8 cellular contexts compared by ENCODE assay signal in genomic region chr16:88649924-88650748, GRCh38. TPM values are rescaled to one million over a fixed set of nuclear protein-coding genes. Genes with fewer than 3 reads are reported as not detected.
DNase-seq lines count a peak whose midpoint lies in the region; ATAC-seq and TF ChIP-seq lines count a peak whose summit lies in the region.

No MANE protein-coding gene starts in this region.

- peaks cover 0 to 2% (median 2%) of the 10 kb centered on the region in 3 donors for H3K27me3 Mint-ChIP-seq in CD14-positive monocyte (ENCODE audit: low read depth in 3 of 3)
- H3K27me3 Mint-ChIP-seq in activated T-cell treated with anti-CD3 and anti-CD28 coated beads, Interleukin-2, amount 50 U/mL, for 24 hours = no peaks in the 10 kb centered on the region

- peaks cover 0 to 4% (median 0%) of the 10 kb centered on the region in 7 donors for H3K9me3 Mint-ChIP-seq in CD14-positive monocyte
- H3K9me3 Mint-ChIP-seq in activated T-cell treated with anti-CD3 and anti-CD28 coated beads, Interleukin-2, amount 50 U/mL, for 24 hours = no peaks in the 10 kb centered on the region

- H3K4me3 Mint-ChIP-seq in CD14-positive monocyte = peak overlapping the region; percentile 92 to 97
- H3K4me3 Mint-ChIP-seq in activated T-cell treated with anti-CD3 and anti-CD28 coated beads, Interleukin-2, amount 50 U/mL, for 24 hours = peak overlapping the region; percentile 88

- TF ChIP-seq CTCF in CD14-positive monocyte (IDR thresholded peaks at IDR 0.05) = no peak
- TF ChIP-seq CTCF in heart right ventricle (IDR thresholded peaks at IDR 0.05) = no peak
- TF ChIP-seq CTCF in retinal pigment epithelial cell (conservative IDR thresholded peaks at IDR 0.05; ENCODE audit: low read depth, low read length) = no peak

- peaks cover 29 to 48% of the 10 kb centered on the region in 2 donors for H3K36me3 Mint-ChIP-seq in CD14-positive monocyte
- peaks cover 43% of the 10 kb centered on the region for H3K36me3 Mint-ChIP-seq in activated T-cell treated with anti-CD3 and anti-CD28 coated beads, Interleukin-2, amount 50 U/mL, for 24 hours (ENCODE audit: low read depth)

- ATAC-seq in GM19452 (IDR thresholded peaks at IDR 0.05; ENCODE audit: unreplicated experiment) (peak; percentile 8), heart right ventricle (peak; percentile 18 to 41 (median 32))

- H3K27ac ChIP-seq in HUES64 (ENCODE audit: low read depth, low read length) = peak overlapping the region; percentile 64; the same call in 1 of the 2 replicates
- H3K27ac ChIP-seq in heart right ventricle = peak overlapping the region; percentile 48 to 98 (median 76)

- peak overlapping the region; percentile 87 to 96 (median 94) for H3K27ac Mint-ChIP-seq in CD14-positive monocyte
- peak overlapping the region; percentile 85 for H3K27ac Mint-ChIP-seq in activated T-cell treated with anti-CD3 and anti-CD28 coated beads, Interleukin-2, amount 50 U/mL, for 24 hours

- peak overlapping the region; percentile 89 for H3K4me3 ChIP-seq in HUES64 (ENCODE audit: low read length)
- peak overlapping the region; percentile 45 to 87 (median 76) for H3K4me3 ChIP-seq in heart right ventricle
- H3K4me3 ChIP-seq in retinal pigment epithelial cell (ENCODE audit: low read length) = peak overlapping the region; percentile 75

- no peak for DNase-seq in CD14-positive monocyte (ENCODE audit: low spot score)
- DNase-seq in activated T-cell treated with anti-CD3 and anti-CD28 coated beads, Interleukin-2, amount 50 U/mL, for 24 hours = peak; percentile 74
- DNase-seq in heart right ventricle = peak in 1 of 2 donors; percentile 52
- DNase-seq in retinal pigment epithelial cell (ENCODE audit: low read depth) = no peak
- DNase-seq in NCI-H1417 (lab: John Stamatoyannopoulos, UW) = no peak
- DNase-seq in GOT3 (lab: John Stamatoyannopoulos, UW) = no peak

- H3K9me3 ChIP-seq in HUES64 (ENCODE audit: insufficient read depth, low read depth, low read length) (no peaks in the 10 kb centered on the region), heart right ventricle (no peaks in the 10 kb centered on the region)

- H3K9ac ChIP-seq in HUES64 (ENCODE audit: low read depth, low read length) = peak overlapping the region; percentile 85

- peaks cover 12% of the 10 kb centered on the region; the same call in 1 of the 2 replicates for H3K4me1 ChIP-seq in HUES64 (ENCODE audit: insufficient read depth, low read length)
- peaks cover 10 to 51% (median 24%) of the 10 kb centered on the region in 9 donors for H3K4me1 ChIP-seq in heart right ventricle

- 15% methylated on average over 37 of the region's 37 CpGs for WGBS in HUES64
- WGBS in heart right ventricle, 2 donors = 21 to 23% methylated on average over 33 to 37 of the region's 37 CpGs

- peaks cover 27% of the 10 kb centered on the region for H3K36me3 ChIP-seq in HUES64 (ENCODE audit: insufficient read depth, low read length)
- H3K36me3 ChIP-seq in heart right ventricle = peaks cover 0 to 59% (median 7%) of the 10 kb centered on the region in 9 donors

- intact Hi-C loops in CD14-positive monocyte (cut with micrococcal nuclease) (loop anchor here (2.0 to 5.0 kb wide), 2 partner anchors 37 kb away; partner anchors contain the start of gene SNAI3 (in 2 of the 2)), heart right ventricle (cut with DNase I) (no loop called here)

- peaks cover 35% of the 10 kb centered on the region for H3K4me1 Mint-ChIP-seq in CD14-positive monocyte
- H3K4me1 Mint-ChIP-seq in activated T-cell treated with anti-CD3 and anti-CD28 coated beads, Interleukin-2, amount 50 U/mL, for 24 hours (ENCODE audit: low read depth) = peaks cover 23% of the 10 kb centered on the region

- H3K27me3 ChIP-seq in HUES64 (ENCODE audit: insufficient read depth, low read length) = no peaks in the 10 kb centered on the region
- no peaks in the 10 kb centered on the region for H3K27me3 ChIP-seq in heart right ventricle

RNA-seq across cellular contexts. Expression of gene CYBA, which starts 0.7 kb away (rescaled TPM):
- polyA plus RNA-seq in CD14-positive monocyte (1,000 to 10,000 TPM; 2,092 to 2,376 TPM), heart right ventricle (10 to 100 TPM; 72.2 to 90.0 TPM)
- 66.5 TPM for polyA plus RNA-seq in HUES64 (2013, experiment 1 of 2)
- 68.3 TPM for polyA plus RNA-seq in HUES64 (2013, experiment 2 of 2)
- 100 to 1,000 TPM in 1 of 10 donors, 10 to 100 TPM in 9; 13.0 to 117 (median 27.7) TPM for total RNA-seq in heart right ventricle

RNA-seq across cellular contexts. Expression of gene IL17C, which starts 11.8 kb away (rescaled TPM):
- polyA plus RNA-seq in CD14-positive monocyte = not detected
- polyA plus RNA-seq in HUES64 (2013, experiment 1 of 2) = not detected
- polyA plus RNA-seq in HUES64 (2013, experiment 2 of 2) = not detected
- total RNA-seq in heart right ventricle = not detected
- polyA plus RNA-seq in heart right ventricle = not detected

RNA-seq across cellular contexts. Expression of gene MVD, which starts 12.8 kb away (rescaled TPM):
- polyA plus RNA-seq in CD14-positive monocyte (10 to 100 TPM in 1 of 2 donors, 1 to 10 TPM in 1; 9.0 to 12.2 TPM), heart right ventricle (10 to 100 TPM; 34.1 to 36.3 TPM)
- 86.5 TPM for polyA plus RNA-seq in HUES64 (2013, experiment 1 of 2)
- 87.2 TPM for polyA plus RNA-seq in HUES64 (2013, experiment 2 of 2)
- total RNA-seq in heart right ventricle = 10 to 100 TPM; 15.5 to 25.5 (median 20.2) TPM

RNA-seq across cellular contexts. Expression of gene SNAI3, which starts 36.2 kb away (rescaled TPM):
- polyA plus RNA-seq in CD14-positive monocyte (1 to 10 TPM; 4.2 to 5.3 TPM), heart right ventricle (1 to 10 TPM; 2.3 to 4.5 TPM)
- polyA plus RNA-seq in HUES64 (2013, experiment 1 of 2) = 1.5 TPM
- 2.2 TPM for polyA plus RNA-seq in HUES64 (2013, experiment 2 of 2)
- total RNA-seq in heart right ventricle = 1 to 10 TPM in 7 of 10 donors, under 1 TPM in 3; 0.21 to 8.6 (median 1.1) TPM

RNA-seq across cellular contexts. Expression of gene RNF166, which starts 56.1 kb away (rescaled TPM):
- polyA plus RNA-seq in CD14-positive monocyte = 100 to 1,000 TPM in 1 of 2 donors, 10 to 100 TPM in 1; 99.3 to 120 TPM
- 21.3 TPM for polyA plus RNA-seq in HUES64 (2013, experiment 1 of 2)
- polyA plus RNA-seq in HUES64 (2013, experiment 2 of 2) = 24.0 TPM
- total RNA-seq in heart right ventricle = 10 to 100 TPM; 11.8 to 19.1 (median 14.3) TPM
- polyA plus RNA-seq in heart right ventricle = 10 to 100 TPM; 13.0 to 38.0 TPM

Comparison
In these comparisons a context has a peak if more than half of its experiments do, and no peak if none do; other contexts are left out.
1. RNA of gene CYBA, which starts 0.7 kb away (polyA plus RNA-seq): 2,092 to 2,376 TPM in CD14-positive monocyte; 72.2 to 90.0 TPM in heart right ventricle; every median in the first group is over 10 times any median in the second.
2. intact Hi-C loops: an anchor here in CD14-positive monocyte (2.0 to 5.0 kb wide); none called in heart right ventricle.
3. Peak in every context shown above with its lines, with median percentiles within 50 percentile points of each other: H3K4me3 ChIP-seq.